ENCODE assay signal across 8 cellular contexts in genomic region chr16:16025214-16025968, GRCh38.
DNase-seq lines count a peak whose midpoint lies in the region; FAIRE-seq and TF ChIP-seq lines count a peak whose summit lies in the region.

No MANE protein-coding gene starts in this region.

- POLR2A ChIA-PET in Caco-2 (lab: Charles Lee): no interaction called here

- no peak for TF ChIP-seq CTCF in Caco-2 (IDR thresholded peaks at IDR 0.05; ENCODE audit: insufficient read depth in 1 of 2, low read depth in 1 of 2, low read length in 1 of 2, severe bottlenecking in 1 of 2, unreplicated experiment in 1 of 2)

- no TSS peak for BruUV-seq in Caco-2 (replicated peaks; lab: Mats Ljungman, UMichigan)

- CTCF ChIA-PET in Caco-2 (lab: Charles Lee): no interaction called here

- peaks cover 31% of the 10 kb centered on the region for H3K36me3 Mint-ChIP-seq in activated T-helper 1 cell treated with anti-CD3 and anti-CD28 coated beads, Interleukin-12 subunit alpha, Interleukin-12 subunit beta, Interleukin-2, Interleukin-4 antibody, amounts not matched to agents 30 ng/mL and 10 ng/mL and 1 ng/mL, durations not matched to agents 14 hours and 24 hours and 36 hours (ENCODE audit: low read depth)
- H3K36me3 Mint-ChIP-seq in Caco-2 (ENCODE audit: insufficient read depth, unreplicated experiment): no peaks in the 10 kb centered on the region

- TF ChIP-seq POLR2A in GM12892 (IDR thresholded peaks at IDR 0.05; ENCODE audit: low read depth, low read length): no peak

- no peaks in the 10 kb centered on the region for H3K9me3 Mint-ChIP-seq in activated T-helper 1 cell treated with anti-CD3 and anti-CD28 coated beads, Interleukin-12 subunit alpha, Interleukin-12 subunit beta, Interleukin-2, Interleukin-4 antibody, amounts not matched to agents 30 ng/mL and 10 ng/mL and 1 ng/mL, durations not matched to agents 14 hours and 24 hours and 36 hours
- no peaks in the 10 kb centered on the region for H3K9me3 Mint-ChIP-seq in Caco-2 (ENCODE audit: unreplicated experiment)

- DNase-seq in GM12892 (ENCODE audit: insufficient read length): peak; percentile 47
- peak; percentile 66 for DNase-seq in LHCN-M2 (ENCODE audit: low read depth)
- peak; percentile 48 for DNase-seq in activated T-helper 1 cell treated with anti-CD3 and anti-CD28 coated beads, Interleukin-12 subunit alpha, Interleukin-12 subunit beta, Interleukin-2, Interleukin-4 antibody, amounts not matched to agents 30 ng/mL and 10 ng/mL and 1 ng/mL, durations not matched to agents 14 hours and 24 hours and 36 hours (ENCODE audit: low spot score)
- peak; percentile 15 for DNase-seq in kidney tubule cell (ENCODE audit: low spot score)
- peak; percentile 70 for DNase-seq in stimulated activated naive CD4-positive, alpha-beta T cell treated with Interleukin-2 at 50 U/mL for 16 hours (lab: John Stamatoyannopoulos, UW)
- no peak for DNase-seq in Caco-2
- DNase-seq in iPS-NIHi11 (ENCODE audit: low spot score): no peak
- DNase-seq in effector CD8-positive, alpha-beta T cell (lab: John Stamatoyannopoulos, UW): no peak

- no peak for FAIRE-seq in GM12892 (lab: Jason Lieb, UNC)

- H3K4me1 ChIP-seq in Caco-2: peaks cover 15% of the 10 kb centered on the region

- H3K27ac Mint-ChIP-seq in activated T-helper 1 cell treated with anti-CD3 and anti-CD28 coated beads, Interleukin-12 subunit alpha, Interleukin-12 subunit beta, Interleukin-2, Interleukin-4 antibody, amounts not matched to agents 30 ng/mL and 10 ng/mL and 1 ng/mL, durations not matched to agents 14 hours and 24 hours and 36 hours: peak overlapping the region; percentile 91
- H3K27ac Mint-ChIP-seq in Caco-2 (ENCODE audit: unreplicated experiment): no peak overlapping the region

- H3K9me3 ChIP-seq in Caco-2: no peaks in the 10 kb centered on the region

- H3K4me3 ChIP-seq in Caco-2 (ENCODE audit: low read depth, low read length): no peak overlapping the region

- peaks cover 30% of the 10 kb centered on the region for H3K4me1 Mint-ChIP-seq in activated T-helper 1 cell treated with anti-CD3 and anti-CD28 coated beads, Interleukin-12 subunit alpha, Interleukin-12 subunit beta, Interleukin-2, Interleukin-4 antibody, amounts not matched to agents 30 ng/mL and 10 ng/mL and 1 ng/mL, durations not matched to agents 14 hours and 24 hours and 36 hours (ENCODE audit: low read depth)
- no peaks in the 10 kb centered on the region for H3K4me1 Mint-ChIP-seq in Caco-2 (ENCODE audit: low read depth, unreplicated experiment)

- H3K36me3 ChIP-seq in Caco-2 (ENCODE audit: control insufficient read depth, insufficient read depth, low read length): no peaks in the 10 kb centered on the region

- intact Hi-C loops in activated T-helper 1 cell treated with anti-CD3 and anti-CD28 coated beads, Interleukin-12 subunit alpha, Interleukin-12 subunit beta, Interleukin-2, Interleukin-4 antibody, amounts not matched to agents 30 ng/mL and 10 ng/mL and 1 ng/mL, durations not matched to agents 14 hours and 24 hours and 36 hours (cut with micrococcal nuclease): loop anchor here (1.0 to 2.0 kb wide), 3 partner anchors 64 to 137 kb away; partner anchors contain the start of gene CEP20
- intact Hi-C loops in Caco-2 (cut with micrococcal nuclease; ENCODE audit: unreplicated experiment): no loop called here

- H3K27me3 Mint-ChIP-seq in activated T-helper 1 cell treated with anti-CD3 and anti-CD28 coated beads, Interleukin-12 subunit alpha, Interleukin-12 subunit beta, Interleukin-2, Interleukin-4 antibody, amounts not matched to agents 30 ng/mL and 10 ng/mL and 1 ng/mL, durations not matched to agents 14 hours and 24 hours and 36 hours (ENCODE audit: insufficient read depth): no peaks in the 10 kb centered on the region
- H3K27me3 Mint-ChIP-seq in Caco-2 (ENCODE audit: insufficient read depth, unreplicated experiment): no peaks in the 10 kb centered on the region

- H3K4me3 Mint-ChIP-seq in activated T-helper 1 cell treated with anti-CD3 and anti-CD28 coated beads, Interleukin-12 subunit alpha, Interleukin-12 subunit beta, Interleukin-2, Interleukin-4 antibody, amounts not matched to agents 30 ng/mL and 10 ng/mL and 1 ng/mL, durations not matched to agents 14 hours and 24 hours and 36 hours: peak overlapping the region; percentile 54
- H3K4me3 Mint-ChIP-seq in Caco-2 (ENCODE audit: unreplicated experiment): no peak overlapping the region

- H3K27me3 ChIP-seq in Caco-2 (replicated peaks; ENCODE audit: control insufficient read depth, insufficient read depth, low read length): no peaks in the 10 kb centered on the region

Comparison
In these comparisons a context has a peak if more than half of its experiments do, and no peak if none do; other contexts are left out.
1. DNase-seq: peak in GM12892 (single experiment), LHCN-M2 (single experiment), activated T-helper 1 cell treated with anti-CD3 and anti-CD28 coated beads, Interleukin-12 subunit alpha, Interleukin-12 subunit beta, Interleukin-2, Interleukin-4 antibody, amounts not matched to agents 30 ng/mL and 10 ng/mL and 1 ng/mL, durations not matched to agents 14 hours and 24 hours and 36 hours (single experiment), kidney tubule cell (single experiment) and stimulated activated naive CD4-positive, alpha-beta T cell treated with Interleukin-2 at 50 U/mL for 16 hours (single experiment); none in Caco-2 (0 of 2), iPS-NIHi11 (single experiment) and effector CD8-positive, alpha-beta T cell (single experiment).